Comparison of ENCODE assay signal across 1 cellular context in genomic region chr3:33798418-33799201, GRCh38.
TF ChIP-seq lines count a peak whose summit lies in the region.

Gene PDCD6IP, plus strand, starts transcription at chr3:33798630. Its CDS starts 99 bp downstream, at chr3:33798729.

TF ChIP-seq in HCT116, 20 proteins besides CTCF, POLR2A, EP300 and RAD21 (continued from another document):
- TF ChIP-seq ZBTB33 (IDR thresholded peaks at IDR 0.05; ENCODE audit: extremely low read depth, insufficient replicate concordance, low read length) (peak; percentile 34), EZH2phosphoT487 (IDR thresholded peaks at IDR 0.05; ENCODE audit: borderline replicate concordance) (no peak), SP1 (IDR thresholded peaks at IDR 0.05; ENCODE audit: low read depth) (peak; percentile 34), YY1 (IDR thresholded peaks at IDR 0.05; ENCODE audit: extremely low read depth, insufficient replicate concordance, low read depth, low read length) (peak; percentile 73), ELF1 (IDR thresholded peaks at IDR 0.05; ENCODE audit: borderline replicate concordance, low read depth) (peak; percentile 68), POLR2AphosphoS5 (IDR thresholded peaks at IDR 0.05; ENCODE audit: low read depth, low read length) (peak; percentile 92)
